Comparison of ENCODE assay signal across 30 cellular contexts in the genomic region with DNA sequence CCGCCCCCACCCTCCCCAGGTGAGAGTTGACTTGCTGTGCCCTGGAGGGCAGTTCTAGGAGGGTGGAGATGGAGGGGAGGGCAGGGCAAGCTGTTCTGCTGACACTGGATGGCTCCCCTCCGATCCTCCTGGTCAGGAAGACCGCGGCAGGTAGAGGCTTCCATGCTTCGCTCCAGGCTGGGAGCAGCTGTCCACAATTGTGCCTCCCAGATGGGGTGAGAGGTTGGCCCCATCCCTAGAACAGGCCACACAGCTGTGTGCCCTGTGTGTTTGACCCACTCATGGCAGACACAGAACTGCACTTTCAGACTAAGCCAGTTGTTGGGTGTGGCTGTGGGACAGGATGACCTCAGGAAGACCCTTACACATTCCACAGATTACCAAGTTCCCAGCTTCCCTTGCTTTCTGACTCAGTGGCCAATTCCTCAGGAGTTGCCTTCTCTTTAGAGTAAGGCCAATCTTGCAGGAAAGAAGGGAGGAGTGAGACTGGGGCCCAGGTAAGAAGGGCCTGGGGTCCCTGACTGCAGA.
A peak's percentile ranks its signal among the peaks of the same experiment; 100 is the strongest.
DNase-seq lines count a peak whose midpoint lies in the region; FAIRE-seq and TF ChIP-seq lines count a peak whose summit lies in the region.
"Had no signal": no experiment of that assay in that cellular context is flagged by ENCODE, and none has a peak within 500 bp of the region (broad histone marks: within the 10 kb centered on the region; RNA-seq: fewer than 3 reads in every experiment).

No MANE protein-coding gene starts in this region.

- no peaks in the 10 kb centered on the region for H3K36me3 ChIP-seq in kidney (ENCODE audit: control insufficient read depth in 1 of 2, insufficient read depth in 2 of 2, low read length in 2 of 2)
- H3K36me3 ChIP-seq: pancreas, Peyer's patch, right atrium auricular region, thyroid gland had no signal

- FAIRE-seq in kidney (lab: Jason Lieb, UNC) = no peak
- no peak for FAIRE-seq in GM19239 (lab: Jason Lieb, UNC)
- FAIRE-seq: G401.6, GM18507, pancreas had no signal

- no peak overlapping the region for H3K4me3 ChIP-seq in kidney (ENCODE audit: low read length in 2 of 2)
- H3K4me3 ChIP-seq: pancreas, Peyer's patch, right atrium auricular region, thyroid gland had no signal

- intact Hi-C loops in kidney (cut with DNase I) = no loop called here

- no peak overlapping the region for H3K9ac ChIP-seq in kidney (ENCODE audit: low read length in 2 of 2)
- H3K9ac ChIP-seq: SK-N-SH had no signal

- POLR2A ChIA-PET in RWPE1 (lab: Yijun Ruan, JAX; ENCODE audit: low non-redundant PET) = no interaction called here

- H3K27ac ChIP-seq in kidney (ENCODE audit: low read depth in 2 of 2, low read length in 2 of 2) (no peak overlapping the region), RWPE1 (no peak overlapping the region)
- H3K27ac ChIP-seq: pancreas, Peyer's patch, right atrium auricular region, thyroid gland had no signal

- DNase-seq in AG20443 (ENCODE audit: low spot score) (peak; percentile 41), LHCN-M2 (ENCODE audit: low read depth) (peak; percentile 59), dermis blood vessel endothelial cell (peak; percentile 26), kidney (peak; percentile 63), activated gamma-delta T cell (lab: John Stamatoyannopoulos, UW) (no peak), GM19239 (ENCODE audit: insufficient read length, low spot score) (no peak), RWPE1 (ENCODE audit: low spot score) (no peak), AG08396 (ENCODE audit: low spot score) (no peak)
- DNase-seq: activated CD4-positive, alpha-beta T cell treated with anti-CD3 and anti-CD28 coated beads for 4 hours; activated CD8-positive, alpha-beta memory T cell treated with anti-CD3 and anti-CD28 coated beads for 24 hours; activated gamma-delta T cell treated with Interleukin-2 at 50 U/mL for 16 hours; activated T-cell treated with anti-CD3 and anti-CD28 coated beads, Interleukin-2, amount 50 U/mL, for 1 hour; caudate nucleus; CD4-positive, CD25-positive, alpha-beta regulatory T cell; foreskin melanocyte; H7; hippocampal formation; immature natural killer cell; Kasumi-1; left ventricle myocardium superior; naive thymus-derived CD8-positive, alpha-beta T cell; NCI-H187; NCI-H526 treated with DMSO at 0.1 percent for 48 hours; pancreas; SK-N-SH; thyroid gland had no signal

- CTCF ChIA-PET in RWPE1 (lab: Yijun Ruan, JAX) = interaction anchor here (0.6 to 1.0 kb wide), 2 partner anchors 142 to 531 kb away, joined by 3 to 5 read pairs; no protein-coding TSS in a partner anchor

- H3K9me3 ChIP-seq in kidney (ENCODE audit: control insufficient read depth in 1 of 2, low read length in 2 of 2) = no peaks in the 10 kb centered on the region
- H3K9me3 ChIP-seq: pancreas, Peyer's patch, right atrium auricular region, SK-N-SH, thyroid gland had no signal

- TF ChIP-seq CTCF in kidney (IDR thresholded peaks at IDR 0.05; ENCODE audit: borderline replicate concordance, extremely low read depth, insufficient read depth) = no peak
- no peak for TF ChIP-seq CTCF in RWPE1 (conservative IDR thresholded peaks at IDR 0.05; ENCODE audit: low read depth)

- H3K4me1 ChIP-seq in kidney (ENCODE audit: control insufficient read depth in 1 of 2, insufficient read depth in 1 of 2, low read depth in 1 of 2, low read length in 2 of 2) = no peaks in the 10 kb centered on the region
- H3K4me1 ChIP-seq: pancreas, thyroid gland had no signal

Comparison
In these comparisons a context has a peak if more than half of its experiments do, and no peak if none do; other contexts are left out.
1. DNase-seq: peak in AG20443 (single experiment), LHCN-M2 (single experiment), dermis blood vessel endothelial cell (single experiment) and kidney (single experiment); none in activated gamma-delta T cell (single experiment), GM19239 (single experiment), RWPE1 (single experiment) and AG08396 (single experiment).